9 cellular contexts compared by ENCODE assay signal in the genomic region with DNA sequence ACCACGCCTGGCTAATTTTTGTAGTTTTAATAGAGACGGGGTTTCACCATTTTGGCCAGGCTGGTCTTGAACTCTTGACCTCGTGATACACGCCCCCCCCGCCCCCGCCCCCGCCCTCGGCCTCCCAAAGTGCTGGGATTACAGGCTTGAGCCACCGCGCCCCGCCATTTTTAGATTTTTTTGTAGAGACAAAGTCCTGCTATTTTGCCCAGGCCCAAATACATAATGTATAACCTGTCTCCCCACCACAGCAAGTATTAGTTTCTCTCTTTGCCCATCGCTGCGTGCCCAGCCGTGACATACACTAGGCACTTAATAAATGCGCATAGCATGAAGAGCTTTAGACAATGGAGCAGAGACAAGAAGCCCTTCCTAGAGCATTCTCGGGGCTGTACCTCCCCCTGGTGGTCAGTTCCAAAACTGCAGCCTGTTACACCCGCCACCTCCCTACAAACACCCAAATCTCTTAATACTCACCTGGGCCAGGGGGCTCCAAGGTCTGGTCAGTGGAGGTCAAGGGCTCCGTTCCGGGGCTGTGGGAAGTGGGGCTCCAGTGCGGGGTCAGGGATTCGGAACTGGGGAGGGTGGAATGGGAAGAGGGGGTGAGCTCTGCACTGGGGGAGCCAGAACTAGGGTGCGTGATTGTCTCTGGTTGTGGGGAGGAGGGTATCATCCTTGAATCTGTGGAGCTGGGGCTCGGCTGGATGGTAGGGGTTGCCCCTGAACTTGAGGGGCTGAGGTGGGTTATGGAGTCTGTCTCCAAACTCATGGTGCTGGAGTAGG. TPM values are rescaled to one million over a fixed set of nuclear protein-coding genes. Genes with fewer than 3 reads are reported as not detected.
DNase-seq lines count a peak whose midpoint lies in the region; ATAC-seq and TF ChIP-seq lines count a peak whose summit lies in the region.
"Had no signal": no experiment of that assay in that cellular context is flagged by ENCODE, and none has a peak within 500 bp of the region (broad histone marks: within the 10 kb centered on the region; RNA-seq: fewer than 3 reads in every experiment).

No MANE protein-coding gene starts in this region.

- peak; percentile 61 for DNase-seq in Caki2 (ENCODE audit: low read depth)
- peak; percentile 62 for DNase-seq in Panc1 (ENCODE audit: low read depth, low spot score)
- DNase-seq in activated T-cell treated with anti-CD3 and anti-CD28 coated beads, Interleukin-2, amount 50 U/mL, for 72 hours = peak; percentile 80 to 85
- DNase-seq in fibroblast of the conjunctiva (ENCODE audit: low read depth) = peak; percentile 27
- DNase-seq in non-pigmented ciliary epithelial cell (ENCODE audit: low read depth) = peak; percentile 14
- DNase-seq in suprapubic skin (ENCODE audit: low spot score in 2 of 2) = peak in 1 of 2 donors; percentile 86

- TF ChIP-seq RAD21 in Ishikawa (IDR thresholded peaks at IDR 0.05; ENCODE audit: low read depth) = peak; percentile 99

- H3K4me3 ChIP-seq in Panc1 (ENCODE audit: low read depth in 2 of 2, low read length in 2 of 2) (no peak overlapping the region), suprapubic skin (no peak overlapping the region)

- ATAC-seq in Panc1 (peak; percentile 89), HG03135 (IDR thresholded peaks at IDR 0.05; ENCODE audit: unreplicated experiment) (no peak)
- peak; percentile 83 to 85 for ATAC-seq in activated T-cell treated with anti-CD3 and anti-CD28 coated beads, Interleukin-2, amount 50 U/mL, for 72 hours (replicated peaks in 1 of 2)

- H3K9me3 ChIP-seq in Panc1 (ENCODE audit: control insufficient read depth, insufficient read depth, low read depth, low read length) (no peaks in the 10 kb centered on the region), suprapubic skin (no peaks in the 10 kb centered on the region)

- H3K36me3 ChIP-seq in Panc1 (ENCODE audit: control insufficient read depth, insufficient read depth, low read length) = no peaks in the 10 kb centered on the region
- no peaks in the 10 kb centered on the region for H3K36me3 ChIP-seq in suprapubic skin

- no peaks in the 10 kb centered on the region for H3K36me3 Mint-ChIP-seq in activated T-cell treated with anti-CD3 and anti-CD28 coated beads, Interleukin-2, amount 50 U/mL, for 72 hours (ENCODE audit: insufficient read depth in 2 of 2)

- peaks cover 8% of the 10 kb centered on the region for H3K4me1 Mint-ChIP-seq in activated T-cell treated with anti-CD3 and anti-CD28 coated beads, Interleukin-2, amount 50 U/mL, for 72 hours (ENCODE audit: low read depth)

- no peaks in the 10 kb centered on the region for H3K9me3 Mint-ChIP-seq in activated T-cell treated with anti-CD3 and anti-CD28 coated beads, Interleukin-2, amount 50 U/mL, for 72 hours
- H3K9me3 Mint-ChIP-seq: T-helper 1 cell treated with Interleukin-12 subunit alpha and Interleukin-12 subunit beta and Interleukin-4 antibody, amounts not matched to agents 30 μg/mL and 1 μg/mL, for 36 hours had no signal

- CTCF ChIA-PET in Panc1 (lab: Charles Lee) = interaction anchor here (0.7 to 1.6 kb wide), 6 partner anchors 42 to 207 kb away, joined by 3 to 15 read pairs (median 8); no protein-coding TSS in a partner anchor

- TF ChIP-seq CTCF in Panc1 (IDR thresholded peaks at IDR 0.05) = peak; percentile 81
- peak; percentile 90 to 98 for TF ChIP-seq CTCF in suprapubic skin (IDR thresholded peaks at IDR 0.05)

- intact Hi-C loops in Panc1 (cut with micrococcal nuclease; ENCODE audit: unreplicated experiment) = loop anchor here (5.0 kb wide), 1 partner anchor 44 kb away; no protein-coding TSS in a partner anchor

- peaks cover 32% of the 10 kb centered on the region for H3K27me3 Mint-ChIP-seq in activated T-cell treated with anti-CD3 and anti-CD28 coated beads, Interleukin-2, amount 50 U/mL, for 72 hours (ENCODE audit: low read depth)

- H3K4me3 Mint-ChIP-seq in activated T-cell treated with anti-CD3 and anti-CD28 coated beads, Interleukin-2, amount 50 U/mL, for 72 hours = no peak overlapping the region
- H3K4me3 Mint-ChIP-seq: T-helper 1 cell treated with Interleukin-12 subunit alpha and Interleukin-12 subunit beta and Interleukin-4 antibody, amounts not matched to agents 30 μg/mL and 1 μg/mL, for 36 hours had no signal

- H3K27me3 ChIP-seq in Panc1 (ENCODE audit: control insufficient read depth, insufficient read depth, low read length) (no peaks in the 10 kb centered on the region), suprapubic skin (peaks cover 8% of the 10 kb centered on the region)

- H3K27ac Mint-ChIP-seq in activated T-cell treated with anti-CD3 and anti-CD28 coated beads, Interleukin-2, amount 50 U/mL, for 72 hours = no peak overlapping the region
- H3K27ac Mint-ChIP-seq: T-helper 1 cell treated with Interleukin-12 subunit alpha and Interleukin-12 subunit beta and Interleukin-4 antibody, amounts not matched to agents 30 μg/mL and 1 μg/mL, for 36 hours had no signal

- 22% methylated on average over 22 of the region's 23 CpGs for WGBS in suprapubic skin

- POLR2A ChIA-PET in Panc1 (lab: Charles Lee) = interaction anchor here (0.5 kb wide), 3 partner anchors 146 to 355 kb away, joined by 3 to 5 read pairs (median 3); no protein-coding TSS in a partner anchor

- no peaks in the 10 kb centered on the region for H3K4me1 ChIP-seq in Panc1 (ENCODE audit: control insufficient read depth, insufficient read depth, low read length)
- peaks cover 18% of the 10 kb centered on the region for H3K4me1 ChIP-seq in suprapubic skin

- in situ Hi-C loops in Caki2 (cut with HindIII; ENCODE audit: low pct_unique_long_range_greater_than_20kb, low sequenced_read_pairs) = no loop called here
- in situ Hi-C loops in Panc1 (cut with HindIII; ENCODE audit: low pct_unique_long_range_greater_than_20kb, low sequenced_read_pairs) = no loop called here

- TF ChIP-seq POLR2A in suprapubic skin (IDR thresholded peaks at IDR 0.05) = no peak

- TF ChIP-seq EP300 in Ishikawa (IDR thresholded peaks at IDR 0.05; ENCODE audit: borderline replicate concordance) (no peak), suprapubic skin (IDR thresholded peaks at IDR 0.05) (no peak)

- no TSS peak for BruUV-seq in Panc1 (replicated peaks; lab: Mats Ljungman, UMichigan)

- H3K27ac ChIP-seq in Panc1 (ENCODE audit: low read length) = no peak overlapping the region
- H3K27ac ChIP-seq in suprapubic skin = no peak overlapping the region

TF ChIP-seq in Ishikawa, 13 proteins besides CTCF, POLR2A, EP300 and RAD21 (continues in another document):
- TF ChIP-seq CEBPB (IDR thresholded peaks at IDR 0.05) (no peak), USF1 (IDR thresholded peaks at IDR 0.05) (no peak), ZBTB7A (IDR thresholded peaks at IDR 0.05; ENCODE audit: low read depth) (no peak), EGR1 (IDR thresholded peaks at IDR 0.05) (no peak), FOXM1 (IDR thresholded peaks at IDR 0.05; ENCODE audit: borderline replicate concordance, low read depth) (no peak), NFIC (IDR thresholded peaks at IDR 0.05) (no peak), TEAD4 (IDR thresholded peaks at IDR 0.05) (no peak), TCF12 (IDR thresholded peaks at IDR 0.05; ENCODE audit: low read depth) (no peak), YY1 (IDR thresholded peaks at IDR 0.05; ENCODE audit: low read depth) (no peak)
- TF ChIP-seq, protein P1, sequence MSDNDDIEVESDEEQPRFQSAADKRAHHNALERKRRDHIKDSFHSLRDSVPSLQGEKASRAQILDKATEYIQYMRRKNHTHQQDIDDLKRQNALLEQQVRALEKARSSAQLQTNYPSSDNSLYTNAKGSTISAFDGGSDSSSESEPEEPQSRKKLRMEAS (IDR thresholded peaks at IDR 0.05) = no peak

RNA-seq across cellular contexts. Expression of gene IQCN, which starts 22.5 kb away (rescaled TPM):
- total RNA-seq in Caki2 (2014; rRNA removed; shearing (Covaris generic); ENCODE audit: low replicate concordance) = not detected in 2 replicates
- total RNA-seq in Panc1 (2021; ENCODE audit: unreplicated experiment) (2.5 TPM), suprapubic skin (10 to 100 TPM in 3 of 4 donors, 1 to 10 TPM in 1; 8.1 to 27.6 (median 13.6) TPM)
- polyA plus RNA-seq in Panc1 (2012; ENCODE audit: insufficient read length) = 2.2 TPM
- total RNA-seq in activated T-cell treated with anti-CD3 and anti-CD28 coated beads, Interleukin-2, amount 50 U/mL, for 72 hours = 1 to 10 TPM; 2.2 to 2.8 TPM

RNA-seq across cellular contexts. Expression of gene PDE4C, which starts 25.5 kb away (rescaled TPM):
- total RNA-seq in Caki2 (2014; rRNA removed; shearing (Covaris generic); ENCODE audit: low replicate concordance) = not detected in 2 replicates
- total RNA-seq in Panc1 (2021; ENCODE audit: unreplicated experiment) (0.98 TPM), suprapubic skin (1 to 10 TPM in 1 of 4 donors, under 1 TPM in 1, not detected in 2; 0.47 to 2.0 TPM)
- polyA plus RNA-seq in Panc1 (2012; ENCODE audit: insufficient read length) = 1.6 TPM
- total RNA-seq in activated T-cell treated with anti-CD3 and anti-CD28 coated beads, Interleukin-2, amount 50 U/mL, for 72 hours = under 1 TPM in 1 of 2 donors, not detected in 1; 0.10 TPM

RNA-seq across cellular contexts. Expression of gene JUND, which starts 29.6 kb away (rescaled TPM):
- total RNA-seq in Caki2 (2014; rRNA removed; shearing (Covaris generic); ENCODE audit: low replicate concordance) = 115 and 120 TPM in 2 replicates
- total RNA-seq in Panc1 (2021; ENCODE audit: unreplicated experiment) (130 TPM), suprapubic skin (100 to 1,000 TPM; 330 to 579 (median 396) TPM)
- 179 TPM for polyA plus RNA-seq in Panc1 (2012; ENCODE audit: insufficient read length)
- 100 to 1,000 TPM; 197 to 235 TPM for total RNA-seq in activated T-cell treated with anti-CD3 and anti-CD28 coated beads, Interleukin-2, amount 50 U/mL, for 72 hours

RNA-seq across cellular contexts. Expression of gene RAB3A, which starts 47.9 kb away (rescaled TPM):
- 0.84 TPM in 1 of 2 replicates, not detected in the other for total RNA-seq in Caki2 (2014; rRNA removed; shearing (Covaris generic); ENCODE audit: low replicate concordance)
- total RNA-seq in Panc1 (2021; ENCODE audit: unreplicated experiment) = 1.0 TPM
- 1.4 TPM for polyA plus RNA-seq in Panc1 (2012; ENCODE audit: insufficient read length)
- total RNA-seq in activated T-cell treated with anti-CD3 and anti-CD28 coated beads, Interleukin-2, amount 50 U/mL, for 72 hours = 1 to 10 TPM; 1.8 to 1.9 TPM
- total RNA-seq in suprapubic skin = 1 to 10 TPM; 1.9 to 5.3 (median 1.9) TPM

RNA-seq across cellular contexts. Expression of gene MPV17L2, which starts 58.8 kb away (rescaled TPM):
- 10.3 and 22.3 TPM in 2 replicates for total RNA-seq in Caki2 (2014; rRNA removed; shearing (Covaris generic); ENCODE audit: low replicate concordance)
- total RNA-seq in Panc1 (2021; ENCODE audit: unreplicated experiment) = 13.3 TPM
- 17.0 TPM for polyA plus RNA-seq in Panc1 (2012; ENCODE audit: insufficient read length)
- 10 to 100 TPM in 1 of 2 donors, 1 to 10 TPM in 1; 9.8 to 10.1 TPM for total RNA-seq in activated T-cell treated with anti-CD3 and anti-CD28 coated beads, Interleukin-2, amount 50 U/mL, for 72 hours
- 10 to 100 TPM in 3 of 4 donors, 1 to 10 TPM in 1; 4.8 to 27.2 (median 14.7) TPM for total RNA-seq in suprapubic skin
